20 cellular contexts compared by ENCODE assay signal in the genomic region with DNA sequence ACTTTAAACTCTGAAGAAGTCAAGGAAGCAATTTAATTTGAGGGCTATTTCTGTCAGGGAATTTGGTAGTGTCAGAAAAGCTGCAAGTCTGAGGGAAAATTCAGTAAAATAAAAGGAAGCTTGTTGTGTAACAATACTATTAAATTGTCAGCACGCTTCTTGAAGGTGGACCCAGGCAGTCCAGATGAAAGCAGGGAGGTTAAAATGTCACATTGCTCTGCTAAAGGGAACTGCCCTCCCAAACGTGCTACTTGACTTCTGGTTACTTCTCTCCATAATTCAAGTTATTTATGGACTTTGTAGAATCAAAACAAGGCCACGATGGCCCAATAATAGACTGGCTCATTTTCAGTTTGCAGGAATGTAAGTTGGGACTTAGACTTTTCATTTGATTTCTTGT.
"Had no signal": no experiment of that assay in that cellular context is flagged by ENCODE, and none has a peak within 500 bp of the region (broad histone marks: within the 10 kb centered on the region; RNA-seq: fewer than 3 reads in every experiment).

No MANE protein-coding gene starts in this region.

- H3K36me3 Mint-ChIP-seq: neural progenitor cell had no signal

- H3K27ac Mint-ChIP-seq: activated CD4-positive, alpha-beta T cell treated with anti-CD3 and anti-CD28 coated beads for 36 hours; activated naive CD4-positive, alpha-beta T cell treated with anti-CD3 and anti-CD28 coated beads, Interleukin-2, amount 50 U/mL, for 72 hours; activated T-cell treated with anti-CD3 and anti-CD28 coated beads, Interleukin-2, amount 50 U/mL, for 72 hours; effector memory CD8-positive, alpha-beta T cell; natural killer cell; neural progenitor cell; T-helper 2 cell treated with Interferon-gamma antibody and Interleukin-4, amounts not matched to agents 5 μg/mL and 100 μg/mL, for 36 hours had no signal

- H3K27me3 Mint-ChIP-seq: activated CD4-positive, alpha-beta T cell treated with anti-CD3 and anti-CD28 coated beads for 36 hours had no signal

- DNase-seq: activated CD4-positive, alpha-beta T cell treated with anti-CD3 and anti-CD28 coated beads for 36 hours; activated CD4-positive, CD25-positive, alpha-beta regulatory T cell; activated naive CD4-positive, alpha-beta T cell; activated T-cell treated with anti-CD3 and anti-CD28 coated beads for 4 hours; activated T-cell treated with anti-CD3 and anti-CD28 coated beads, Interleukin-2, amount 50 U/mL, for 72 hours; body of pancreas; dorsolateral prefrontal cortex; effector memory CD8-positive, alpha-beta T cell; foreskin melanocyte; left ventricle myocardium inferior; mesendoderm; natural killer cell; occipital lobe; spleen; stimulated activated naive CD4-positive, alpha-beta T cell; T-helper 1 cell; transverse colon had no signal

- H3K4me3 Mint-ChIP-seq: activated CD4-positive, alpha-beta T cell treated with anti-CD3 and anti-CD28 coated beads for 36 hours; activated T-cell treated with anti-CD3 and anti-CD28 coated beads, Interleukin-2, amount 50 U/mL, for 72 hours; effector memory CD8-positive, alpha-beta T cell; natural killer cell; neural progenitor cell; T-helper 2 cell treated with Interferon-gamma antibody and Interleukin-4, amounts not matched to agents 5 μg/mL and 100 μg/mL, for 36 hours had no signal

- ATAC-seq: activated CD4-positive, alpha-beta T cell treated with anti-CD3 and anti-CD28 coated beads for 36 hours; activated naive CD4-positive, alpha-beta T cell treated with anti-CD3 and anti-CD28 coated beads, Interleukin-2, amount 50 U/mL, for 72 hours; activated T-cell treated with anti-CD3 and anti-CD28 coated beads, Interleukin-2, amount 50 U/mL, for 72 hours; body of pancreas; effector memory CD8-positive, alpha-beta T cell; natural killer cell had no signal

- H3K4me1 Mint-ChIP-seq: activated CD4-positive, alpha-beta T cell treated with anti-CD3 and anti-CD28 coated beads for 36 hours; natural killer cell; neural progenitor cell had no signal
